ENCODE assay signal across 1 cellular context in genomic region chr12:1054103-1054838, GRCh38.
TF ChIP-seq lines count a peak whose summit lies in the region.

No MANE protein-coding gene starts in this region.

TF ChIP-seq in HepG2, 621 proteins besides CTCF, POLR2A, EP300 and RAD21 (continued from another document):
- TF ChIP-seq PLSCR1 (CRISPR knock-in tag; IDR thresholded peaks at IDR 0.05; ENCODE audit: borderline replicate concordance), result no peak
- 0 out of 2 replicates have a peak, but pooled peaks have one; percentile 19 for TF ChIP-seq FOXP1 (IDR thresholded peaks at IDR 0.05)
- peak; percentile 72; the same call in 1 of the 2 replicates for TF ChIP-seq FOXP1 (CRISPR knock-in tag; IDR thresholded peaks at IDR 0.05)
- no peak for TF ChIP-seq POLR2AphosphoS5 (IDR thresholded peaks at IDR 0.05; ENCODE audit: low read depth, low read length)
- no peak for TF ChIP-seq ZKSCAN5 (CRISPR knock-in tag; IDR thresholded peaks at IDR 0.05)
- TF ChIP-seq ZKSCAN1 (IDR thresholded peaks at IDR 0.05; ENCODE audit: low read length), result no peak
- TF ChIP-seq KLF11 (CRISPR knock-in tag; IDR thresholded peaks at IDR 0.05), result no peak
- TF ChIP-seq AFF4 (CRISPR knock-in tag; IDR thresholded peaks at IDR 0.05), result no peak
- no peak for TF ChIP-seq ZFP91 (CRISPR knock-in tag; IDR thresholded peaks at IDR 0.05; ENCODE audit: borderline replicate concordance)
- TF ChIP-seq ZNF446 (CRISPR knock-in tag; IDR thresholded peaks at IDR 0.05), result no peak
- no peak for TF ChIP-seq ZNF274 (CRISPR knock-in tag; IDR thresholded peaks at IDR 0.05)
- TF ChIP-seq GTF3A (CRISPR knock-in tag; conservative IDR thresholded peaks at IDR 0.05), result no peak
- TF ChIP-seq ZNF639 (CRISPR knock-in tag; conservative IDR thresholded peaks at IDR 0.05), result no peak
- TF ChIP-seq MAX (IDR thresholded peaks at IDR 0.05), result 0 out of 2 replicates have a peak, but pooled peaks have one; percentile 32
- no peak for TF ChIP-seq SMARCE1 (IDR thresholded peaks at IDR 0.05; ENCODE audit: borderline replicate concordance)
- TF ChIP-seq GATA4 (IDR thresholded peaks at IDR 0.05; ENCODE audit: borderline replicate concordance, low read depth), result no peak
- no peak for TF ChIP-seq PHF21A (CRISPR knock-in tag; IDR thresholded peaks at IDR 0.05)
- TF ChIP-seq FOXK2 (IDR thresholded peaks at IDR 0.05), result peak; percentile 35; the same call in 1 of the 2 replicates
- no peak for TF ChIP-seq SMAD3 (CRISPR knock-in tag; IDR thresholded peaks at IDR 0.05)
- no peak for TF ChIP-seq GABPA (IDR thresholded peaks at IDR 0.05; ENCODE audit: low read depth, low read length)
- TF ChIP-seq GABPA (CRISPR knock-in tag; IDR thresholded peaks at IDR 0.05; ENCODE audit: low read depth), result no peak
- TF ChIP-seq ETS1 (CRISPR knock-in tag; IDR thresholded peaks at IDR 0.05), result no peak
- no peak for TF ChIP-seq ZNF709 (CRISPR knock-in tag; IDR thresholded peaks at IDR 0.05)
- TF ChIP-seq ARID5B (CRISPR knock-in tag; IDR thresholded peaks at IDR 0.05), result peak; percentile 70
- TF ChIP-seq HNF4A (CRISPR knock-in tag; IDR thresholded peaks at IDR 0.05), result peak; percentile 68
